In the genomic region with DNA sequence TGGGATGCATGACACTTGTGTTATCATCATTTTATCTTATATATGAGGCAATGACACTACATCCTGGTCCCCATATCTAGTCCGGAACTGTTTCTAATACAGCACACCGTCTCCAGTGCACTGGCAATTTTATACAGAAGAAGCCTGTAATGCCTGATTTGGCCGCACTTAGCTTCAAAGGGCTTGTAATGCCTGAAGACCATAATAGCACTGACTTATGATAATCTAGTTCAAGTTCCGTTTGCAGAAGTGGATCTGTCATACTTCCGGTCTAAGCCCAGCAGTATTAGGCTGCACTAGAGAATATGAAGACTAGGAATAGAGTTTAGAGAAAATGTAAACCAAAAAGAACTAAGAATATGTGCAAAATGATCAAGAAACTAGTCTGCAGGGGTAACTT, we compare ENCODE assay signal across 8 cellular contexts. TPM values are rescaled to one million over a fixed set of nuclear protein-coding genes. Genes with fewer than 3 reads are reported as not detected.
DNase-seq lines count a peak whose midpoint lies in the region; ATAC-seq and TF ChIP-seq lines count a peak whose summit lies in the region.

No MANE protein-coding gene starts in this region.

- peaks cover 6% of the 10 kb centered on the region; the same call in 1 of the 2 replicates for H4K20me1 ChIP-seq in MM.1S (ENCODE audit: insufficient read depth, low read length)

- H3K4me3 ChIP-seq in MM.1S (ENCODE audit: low read length), result peak overlapping the region; percentile 99
- H3K4me3 ChIP-seq in suprapubic skin, result peak overlapping the region; percentile 98

- H3F3A ChIP-seq in MM.1S (ENCODE audit: insufficient read depth, low read length), result peaks cover 27% of the 10 kb centered on the region

- H3K4me1 Mint-ChIP-seq in activated CD4-positive, alpha-beta T cell treated with anti-CD3 and anti-CD28 coated beads, Interleukin-2, amount 10 ng/mL, durations not matched to agents 24 days and 14 days, result peaks cover 47% of the 10 kb centered on the region
- peaks cover 57% of the 10 kb centered on the region for H3K4me1 Mint-ChIP-seq in activated naive CD8-positive, alpha-beta T cell treated with anti-CD3 and anti-CD28 coated beads, Interleukin-2, amount 50 U/mL, for 24 hours

- H3K27me3 Mint-ChIP-seq in activated CD4-positive, alpha-beta T cell treated with anti-CD3 and anti-CD28 coated beads, Interleukin-2, amount 10 ng/mL, durations not matched to agents 24 days and 14 days, result no peaks in the 10 kb centered on the region
- H3K27me3 Mint-ChIP-seq in activated naive CD8-positive, alpha-beta T cell treated with anti-CD3 and anti-CD28 coated beads, Interleukin-2, amount 50 U/mL, for 24 hours, result no peaks in the 10 kb centered on the region

- peak overlapping the region; percentile 95 for H3K4me3 Mint-ChIP-seq in activated CD4-positive, alpha-beta T cell treated with anti-CD3 and anti-CD28 coated beads, Interleukin-2, amount 10 ng/mL, durations not matched to agents 24 days and 14 days
- H3K4me3 Mint-ChIP-seq in activated naive CD8-positive, alpha-beta T cell treated with anti-CD3 and anti-CD28 coated beads, Interleukin-2, amount 50 U/mL, for 24 hours, result peak overlapping the region; percentile 94

- H3K9me2 ChIP-seq in MM.1S (replicated peaks; ENCODE audit: insufficient read depth, low read length), result no peaks in the 10 kb centered on the region

- H3K27ac Mint-ChIP-seq in activated CD4-positive, alpha-beta T cell treated with anti-CD3 and anti-CD28 coated beads, Interleukin-2, amount 10 ng/mL, durations not matched to agents 24 days and 14 days, result peak overlapping the region; percentile 98
- H3K27ac Mint-ChIP-seq in activated naive CD8-positive, alpha-beta T cell treated with anti-CD3 and anti-CD28 coated beads, Interleukin-2, amount 50 U/mL, for 24 hours, result peak overlapping the region; percentile 84

- peak; percentile 27 for ATAC-seq in activated naive CD8-positive, alpha-beta T cell treated with anti-CD3 and anti-CD28 coated beads, Interleukin-2, amount 50 U/mL, for 24 hours
- ATAC-seq in HG03280 (IDR thresholded peaks at IDR 0.05; ENCODE audit: unreplicated experiment), result no peak

- peaks cover 27% of the 10 kb centered on the region for H3K36me3 Mint-ChIP-seq in activated CD4-positive, alpha-beta T cell treated with anti-CD3 and anti-CD28 coated beads, Interleukin-2, amount 10 ng/mL, durations not matched to agents 24 days and 14 days (ENCODE audit: low read depth)
- peaks cover 30% of the 10 kb centered on the region for H3K36me3 Mint-ChIP-seq in activated naive CD8-positive, alpha-beta T cell treated with anti-CD3 and anti-CD28 coated beads, Interleukin-2, amount 50 U/mL, for 24 hours (ENCODE audit: low read depth)

- H3K9me3 ChIP-seq in MM.1S (replicated peaks; ENCODE audit: insufficient read depth, low read length) (no peaks in the 10 kb centered on the region), suprapubic skin (no peaks in the 10 kb centered on the region)

- H3K4me1 ChIP-seq in MM.1S (ENCODE audit: low read length) (peaks cover 27% of the 10 kb centered on the region), suprapubic skin (peaks cover 52% of the 10 kb centered on the region)

- DNase-seq in activated CD4-positive, alpha-beta T cell treated with anti-CD3 and anti-CD28 coated beads, Interleukin-2, amount 10 ng/mL, durations not matched to agents 24 days and 14 days, result peak; percentile 78
- no peak for DNase-seq in activated CD4-positive, alpha-beta T cell treated with anti-CD3 and anti-CD28 coated beads, Interleukin-2, amount 50 U/mL, for 4 hours
- DNase-seq in MM.1S (peak; percentile 52), iris pigment epithelial cell (ENCODE audit: low read depth) (peak; percentile 64), suprapubic skin (ENCODE audit: low spot score in 2 of 2) (no peak), midbrain (lab: John Stamatoyannopoulos, UW) (no peak)
- DNase-seq in activated naive CD8-positive, alpha-beta T cell treated with anti-CD3 and anti-CD28 coated beads, Interleukin-2, amount 50 U/mL, for 24 hours, result no peak

- no peaks in the 10 kb centered on the region for H3K27me3 ChIP-seq in MM.1S (replicated peaks; ENCODE audit: insufficient read depth, low read length)
- no peaks in the 10 kb centered on the region for H3K27me3 ChIP-seq in suprapubic skin

- no peaks in the 10 kb centered on the region for H3K9me3 Mint-ChIP-seq in activated CD4-positive, alpha-beta T cell treated with anti-CD3 and anti-CD28 coated beads, Interleukin-2, amount 10 ng/mL, durations not matched to agents 24 days and 14 days
- H3K9me3 Mint-ChIP-seq in activated naive CD8-positive, alpha-beta T cell treated with anti-CD3 and anti-CD28 coated beads, Interleukin-2, amount 50 U/mL, for 24 hours, result no peaks in the 10 kb centered on the region

- H3K4me2 ChIP-seq in MM.1S (ENCODE audit: low read depth, low read length), result peak overlapping the region; percentile 81

- TF ChIP-seq POLR2A in suprapubic skin (IDR thresholded peaks at IDR 0.05), result no peak

- peak overlapping the region; percentile 98 for H3K9ac ChIP-seq in MM.1S (ENCODE audit: low read length)

- TF ChIP-seq EP300 in suprapubic skin (IDR thresholded peaks at IDR 0.05), result no peak

- no peaks in the 10 kb centered on the region for H3K36me3 ChIP-seq in MM.1S (replicated peaks; ENCODE audit: insufficient read depth, low read length)
- peaks cover 5% of the 10 kb centered on the region for H3K36me3 ChIP-seq in suprapubic skin

- H3K27ac ChIP-seq in MM.1S (ENCODE audit: low read length), result peak overlapping the region; percentile 98; the same call in 1 of the 2 replicates
- H3K27ac ChIP-seq in suprapubic skin, result peak overlapping the region; percentile 100

- H3K79me2 ChIP-seq in MM.1S (ENCODE audit: low read length), result peaks cover 63% of the 10 kb centered on the region

- intact Hi-C loops in activated CD4-positive, alpha-beta T cell treated with anti-CD3 and anti-CD28 coated beads, Interleukin-2, amount 10 ng/mL, durations not matched to agents 24 days and 14 days (cut with micrococcal nuclease), result loop anchor here (1.0 to 2.0 kb wide), 2 partner anchors 31 to 711 kb away; a partner anchor contains a TSS

- H2AFZ ChIP-seq in MM.1S (ENCODE audit: low read length), result no peak overlapping the region

- TF ChIP-seq CTCF in MM.1S (IDR thresholded peaks at IDR 0.05; ENCODE audit: low read length) (no peak), suprapubic skin (IDR thresholded peaks at IDR 0.05) (no peak)

- WGBS in suprapubic skin, result 19% methylated on average over 5 of the region's 5 CpGs

RNA-seq across cellular contexts. Expression of a gene that starts 1.3 kb away (rescaled TPM):
- 55.1 and 57.2 TPM in 2 replicates for total RNA-seq in activated CD4-positive, alpha-beta T cell treated with anti-CD3 and anti-CD28 coated beads, Interleukin-2, amount 10 ng/mL, durations not matched to agents 24 days and 14 days
- 100 to 1,000 TPM in 3 of 4 donors, 10 to 100 TPM in 1; 95.4 to 146 (median 114) TPM for total RNA-seq in suprapubic skin

RNA-seq across cellular contexts. Expression of a gene that starts 30.5 kb away (rescaled TPM):
- total RNA-seq in activated CD4-positive, alpha-beta T cell treated with anti-CD3 and anti-CD28 coated beads, Interleukin-2, amount 10 ng/mL, durations not matched to agents 24 days and 14 days, result 192 and 200 TPM in 2 replicates
- 10 to 100 TPM in 3 of 4 donors, 1 to 10 TPM in 1; 7.7 to 26.5 (median 15.4) TPM for total RNA-seq in suprapubic skin

Comparison
In these comparisons a context has a peak if more than half of its experiments do, and no peak if none do; other contexts are left out.
1. DNase-seq: peak in activated CD4-positive, alpha-beta T cell treated with anti-CD3 and anti-CD28 coated beads, Interleukin-2, amount 10 ng/mL, durations not matched to agents 24 days and 14 days (single experiment), MM.1S (single experiment) and iris pigment epithelial cell (single experiment); none in activated CD4-positive, alpha-beta T cell treated with anti-CD3 and anti-CD28 coated beads, Interleukin-2, amount 50 U/mL, for 4 hours (0 of 2), activated naive CD8-positive, alpha-beta T cell treated with anti-CD3 and anti-CD28 coated beads, Interleukin-2, amount 50 U/mL, for 24 hours (single experiment), suprapubic skin (0 of 2) and midbrain (single experiment).